ENCODE assay signal across 8 cellular contexts in genomic region chr6:117602151-117602898, GRCh38. TPM values are rescaled to one million over a fixed set of nuclear protein-coding genes. Genes with fewer than 3 reads are reported as not detected.
DNase-seq lines count a peak whose midpoint lies in the region; ATAC-seq and TF ChIP-seq lines count a peak whose summit lies in the region.

GOPC (minus strand) TSS chr6:117602511; CDS start chr6:117602288, 223 bp downstream.

- intact Hi-C loops in activated T-helper 2 cell treated with anti-CD3 and anti-CD28 coated beads, Interferon-gamma antibody, Interleukin-2, Interleukin-4, amounts not matched to agents 10 μg/mL and 5 μg/mL and 100 μg/mL, durations not matched to agents 14 hours and 24 hours and 36 hours (cut with micrococcal nuclease), result loop anchor here (1.0 to 5.0 kb wide), 6 partner anchors 54 to 1475 kb away; partner anchors contain the start of genes ASF1A, DCBLD1, FAM184A and NUS1
- intact Hi-C loops in natural killer cell (cut with micrococcal nuclease), result loop anchor here (1.0 to 10.0 kb wide), 6 partner anchors 12 to 1292 kb away; partner anchors contain the start of genes ASF1A and NUS1

- no peaks in the 10 kb centered on the region for H3K27me3 Mint-ChIP-seq in activated T-helper 2 cell treated with anti-CD3 and anti-CD28 coated beads, Interferon-gamma antibody, Interleukin-2, Interleukin-4, amounts not matched to agents 10 μg/mL and 5 μg/mL and 100 μg/mL, durations not matched to agents 14 hours and 24 hours and 36 hours (ENCODE audit: low read depth)
- no peaks in the 10 kb centered on the region for H3K27me3 Mint-ChIP-seq in natural killer cell (ENCODE audit: low read depth in 2 of 2)

- TF ChIP-seq CTCF in LNCaP clone FGC (IDR thresholded peaks at IDR 0.05; ENCODE audit: control insufficient read depth, extremely low read depth, insufficient read depth), result no peak
- TF ChIP-seq CTCF in RWPE1 (conservative IDR thresholded peaks at IDR 0.05; ENCODE audit: low read depth), result no peak
- peak; percentile 15 for TF ChIP-seq CTCF in natural killer cell (IDR thresholded peaks at IDR 0.05)

- H3K36me3 Mint-ChIP-seq in activated T-helper 2 cell treated with anti-CD3 and anti-CD28 coated beads, Interferon-gamma antibody, Interleukin-2, Interleukin-4, amounts not matched to agents 10 μg/mL and 5 μg/mL and 100 μg/mL, durations not matched to agents 14 hours and 24 hours and 36 hours (ENCODE audit: low read depth), result peaks cover 21% of the 10 kb centered on the region
- H3K36me3 Mint-ChIP-seq in natural killer cell, result no peaks in the 10 kb centered on the region

- POLR2A ChIA-PET in RWPE1 (lab: Yijun Ruan, JAX; ENCODE audit: low non-redundant PET), result interaction anchor here (0.9 kb wide), 1 partner anchor 12 kb away, joined by 3 read pairs; no protein-coding TSS in a partner anchor

- H3K27ac ChIP-seq in RWPE1, result peak within 1 kb of the TSS; percentile 97

- peaks cover 5% of the 10 kb centered on the region for H3K9me3 Mint-ChIP-seq in activated T-helper 2 cell treated with anti-CD3 and anti-CD28 coated beads, Interferon-gamma antibody, Interleukin-2, Interleukin-4, amounts not matched to agents 10 μg/mL and 5 μg/mL and 100 μg/mL, durations not matched to agents 14 hours and 24 hours and 36 hours
- H3K9me3 Mint-ChIP-seq in natural killer cell, result no peaks in the 10 kb centered on the region

- DNase-seq in EL (peak; percentile 99), GOT3 (lab: John Stamatoyannopoulos, UW) (peak; percentile 87), LNCaP clone FGC (ENCODE audit: low read depth) (peak; percentile 93), RWPE1 (ENCODE audit: low spot score) (peak; percentile 99), fibroblast of peridontal ligament (ENCODE audit: extremely low read depth) (peak; percentile 98), natural killer cell (peak; percentile 92)
- DNase-seq in activated T-helper 2 cell treated with anti-CD3 and anti-CD28 coated beads, Interferon-gamma antibody, Interleukin-2, Interleukin-4, amounts not matched to agents 10 μg/mL and 5 μg/mL and 100 μg/mL, durations not matched to agents 14 hours and 24 hours and 36 hours (ENCODE audit: low spot score), result peak; percentile 95
- DNase-seq in stimulated activated naive CD4-positive, alpha-beta T cell treated with Interleukin-2 at 50 U/mL for 16 hours (lab: John Stamatoyannopoulos, UW), result peak; percentile 95

- H3K4me3 ChIP-seq in LNCaP clone FGC (ENCODE audit: low read depth, low read length), result peak within 1 kb of the TSS; percentile 94

- peaks cover 32% of the 10 kb centered on the region for H3K4me1 Mint-ChIP-seq in activated T-helper 2 cell treated with anti-CD3 and anti-CD28 coated beads, Interferon-gamma antibody, Interleukin-2, Interleukin-4, amounts not matched to agents 10 μg/mL and 5 μg/mL and 100 μg/mL, durations not matched to agents 14 hours and 24 hours and 36 hours (ENCODE audit: low read depth)
- H3K4me1 Mint-ChIP-seq in natural killer cell, result peaks cover 52 to 53% of the 10 kb centered on the region in 2 donors

- peak; percentile 93 to 99 (median 94) for ATAC-seq in natural killer cell

- H3K27ac Mint-ChIP-seq in activated T-helper 2 cell treated with anti-CD3 and anti-CD28 coated beads, Interferon-gamma antibody, Interleukin-2, Interleukin-4, amounts not matched to agents 10 μg/mL and 5 μg/mL and 100 μg/mL, durations not matched to agents 14 hours and 24 hours and 36 hours, result peak within 1 kb of the TSS; percentile 99
- H3K27ac Mint-ChIP-seq in natural killer cell, result peak within 1 kb of the TSS; percentile 97 to 99

- CTCF ChIA-PET in RWPE1 (lab: Yijun Ruan, JAX), result interaction anchor here (0.7 kb wide), 1 partner anchor 51 kb away, joined by 3 read pairs; no protein-coding TSS in a partner anchor

- H3K4me3 Mint-ChIP-seq in activated T-helper 2 cell treated with anti-CD3 and anti-CD28 coated beads, Interferon-gamma antibody, Interleukin-2, Interleukin-4, amounts not matched to agents 10 μg/mL and 5 μg/mL and 100 μg/mL, durations not matched to agents 14 hours and 24 hours and 36 hours (ENCODE audit: low read depth), result peak within 1 kb of the TSS; percentile 97
- peak within 1 kb of the TSS; percentile 98 for H3K4me3 Mint-ChIP-seq in natural killer cell

RNA-seq across cellular contexts. Expression of gene GOPC, which starts in this region (rescaled TPM):
- total RNA-seq in activated T-helper 2 cell treated with anti-CD3 and anti-CD28 coated beads, Interferon-gamma antibody, Interleukin-2, Interleukin-4, amounts not matched to agents 10 μg/mL and 5 μg/mL and 100 μg/mL, durations not matched to agents 14 hours and 24 hours and 36 hours, result 22.9 and 24.2 TPM in 2 replicates
- total RNA-seq in natural killer cell, result 10 to 100 TPM; 17.5 to 27.7 (median 20.4) TPM

Comparison
In these comparisons a context has a peak if more than half of its experiments do, and no peak if none do; other contexts are left out.
1. Peak in every context shown above with its lines: DNase-seq, ATAC-seq, H3K4me3 ChIP-seq and H3K27ac ChIP-seq.